ENCODE assay signal across 21 cellular contexts in genomic region chr5:115656404-115656803, GRCh38.
"Had no signal": no experiment of that assay in that cellular context is flagged by ENCODE, and none has a peak within 500 bp of the region (broad histone marks: within the 10 kb centered on the region; RNA-seq: fewer than 3 reads in every experiment).

No MANE protein-coding gene starts in this region.

- H3K4me3 ChIP-seq: heart right ventricle, left ventricle myocardium inferior, lung, mucosa of descending colon, testis, transverse colon had no signal

- H3K27ac ChIP-seq: heart right ventricle, left ventricle myocardium inferior, testis, transverse colon, VCaP had no signal

- H3K36me3 ChIP-seq: heart right ventricle, left ventricle myocardium inferior, transverse colon had no signal

- DNase-seq: activated CD4-positive, alpha-beta T cell treated with anti-CD3 and anti-CD28 coated beads for 48 hours; activated CD4-positive, alpha-beta T cell treated with anti-CD3 and anti-CD28 coated beads, Interleukin-2, amount 50 U/mL, for 48 hours; activated CD8-positive, alpha-beta memory T cell treated with anti-CD3 and anti-CD28 coated beads for 24 hours; activated effector memory CD4-positive, alpha-beta T cell treated with Interleukin-2 at 50 U/mL for 16 hours; activated naive CD4-positive, alpha-beta T cell treated with Interleukin-2 at 50 U/mL for 16 hours; anterior cingulate cortex; caudate nucleus; foreskin melanocyte; heart right ventricle; kidney glomerular epithelial cell; left ventricle myocardium inferior; mucosa of descending colon; right cardiac atrium; stimulated activated CD4-positive, alpha-beta T cell treated with anti-CD3 and anti-CD28 coated beads, Interleukin-2, amount 100 ng/mL, for 48 hours; stimulated activated naive CD4-positive, alpha-beta T cell treated with Interleukin-2 at 50 U/mL for 16 hours; T-helper 9 cell; testis; transverse colon had no signal

- ATAC-seq: heart right ventricle; mucosa of descending colon; natural killer cell treated with Interleukin-12 subunit alpha and Interleukin-12 subunit beta and Interleukin-15 and Interleukin-18, amount 100 ng/mL, for 72 hours; right cardiac atrium had no signal

- H3K27me3 ChIP-seq: testis had no signal
